In the genomic region with DNA sequence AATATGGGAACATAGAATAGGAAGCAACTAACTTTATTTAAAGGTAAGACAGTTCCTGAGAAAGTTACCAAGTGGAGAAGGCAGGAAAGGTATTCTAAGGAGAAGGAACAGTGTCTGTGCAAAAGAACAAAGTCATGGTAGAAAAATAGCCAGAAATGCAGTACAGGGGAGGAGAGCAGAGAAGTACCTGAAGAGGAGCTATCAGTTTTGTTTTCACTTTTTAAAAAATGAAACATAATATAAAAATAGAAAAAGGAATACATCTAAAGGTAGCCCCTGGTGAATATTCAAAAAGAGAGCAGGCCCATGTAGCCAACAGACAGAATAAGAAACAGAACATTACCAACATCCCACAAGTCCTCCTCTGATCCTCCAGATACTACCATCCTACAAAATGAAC, we compare ENCODE assay signal across 21 cellular contexts.
DNase-seq lines count a peak whose midpoint lies in the region; ATAC-seq lines count a peak whose summit lies in the region.
"Had no signal": no experiment of that assay in that cellular context is flagged by ENCODE, and none has a peak within 500 bp of the region (broad histone marks: within the 10 kb centered on the region; RNA-seq: fewer than 3 reads in every experiment).

No MANE protein-coding gene starts in this region.

- DNase-seq in NAMALWA (ENCODE audit: low spot score) (no peak), cardiac septum (ENCODE audit: low spot score) (no peak)
- no peak for DNase-seq in activated CD8-positive, alpha-beta memory T cell treated with anti-CD3 and anti-CD28 coated beads, Interleukin-2, amount 50 U/mL, for 48 hours
- DNase-seq: CD8-positive, alpha-beta T cell; DMS53; EL; NCI-H1105 treated with DMSO at 0.1 percent for 48 hours; NCI-H1694 treated with DMSO at 0.1 percent for 48 hours; NCI-H2107; NCI-H510A; PC-3; RPMI8226; SIG-M5; T-cell; T1000 had no signal

- ATAC-seq in GM18870 (IDR thresholded peaks at IDR 0.05; ENCODE audit: unreplicated experiment): peak; percentile 66
- ATAC-seq in GM21367 (IDR thresholded peaks at IDR 0.05; ENCODE audit: unreplicated experiment): peak; percentile 54
- peak; percentile 33 for ATAC-seq in HG02798 (IDR thresholded peaks at IDR 0.05; ENCODE audit: poor library complexity, unreplicated experiment)
- no peak for ATAC-seq in GM18868 (IDR thresholded peaks at IDR 0.05; ENCODE audit: unreplicated experiment)
- ATAC-seq: CD8-positive, alpha-beta T cell; GM12878; PC-3; SK-N-SH treated with all-trans-retinoic acid at 6 μM for 48 hours; T-cell had no signal

- intact Hi-C loops in cardiac septum (cut with DNase I): no loop called here
